Comparison of ENCODE assay signal across 9 cellular contexts in genomic region chr19:12932392-12933286, GRCh38. TPM values are rescaled to one million over a fixed set of nuclear protein-coding genes. Genes with fewer than 3 reads are reported as not detected.
A peak's percentile ranks its signal among the peaks of the same experiment; 100 is the strongest.
DNase-seq lines count a peak whose midpoint lies in the region; ATAC-seq and TF ChIP-seq lines count a peak whose summit lies in the region.
"Had no signal": no experiment of that assay in that cellular context is flagged by ENCODE, and none has a peak within 500 bp of the region (broad histone marks: within the 10 kb centered on the region; RNA-seq: fewer than 3 reads in every experiment).

No MANE protein-coding gene starts in this region.

- H3K79me2 ChIP-seq in Karpas-422 (ENCODE audit: low read length) = peaks cover 38% of the 10 kb centered on the region

- peak in 1 of 2 donors; percentile 37 for ATAC-seq in natural killer cell treated with Interleukin-12 subunit alpha and Interleukin-12 subunit beta and Interleukin-15 and Interleukin-18, amount 100 ng/mL, for 72 hours

- no peak overlapping the region for H2AFZ ChIP-seq in Karpas-422 (ENCODE audit: low read length)

- peak overlapping the region; percentile 86 to 99 (median 97) for H3K4me2 ChIP-seq in BLaER1 treated with 17β-estradiol and CSF1 and Interleukin-3, amounts not matched to agents 10 nM and 100 nM
- H3K4me2 ChIP-seq in Karpas-422 (ENCODE audit: low read depth, low read length, poor library complexity, severe bottlenecking) = peak overlapping the region; percentile 91

- peak overlapping the region; percentile 84 to 92 for H3K27ac Mint-ChIP-seq in natural killer cell treated with Interleukin-12 subunit alpha and Interleukin-12 subunit beta and Interleukin-15 and Interleukin-18, amount 100 ng/mL, for 72 hours

- no peaks in the 10 kb centered on the region for H3K9me2 ChIP-seq in Karpas-422 (replicated peaks; ENCODE audit: insufficient read depth, low read length)

- peaks cover 36 to 54% (median 44%) of the 10 kb centered on the region in 10 experiments for H3K4me1 ChIP-seq in BLaER1 treated with 17β-estradiol and CSF1 and Interleukin-3, amounts not matched to agents 10 nM and 100 nM
- H3K4me1 ChIP-seq in Karpas-422 (ENCODE audit: low read length) = peaks cover 27% of the 10 kb centered on the region

- H3K9me3 ChIP-seq in BLaER1 treated with 17β-estradiol and CSF1 and Interleukin-3, amounts not matched to agents 10 nM and 100 nM (replicated peaks in 1 of 11) = no peaks in the 10 kb centered on the region
- no peaks in the 10 kb centered on the region for H3K9me3 ChIP-seq in Karpas-422 (ENCODE audit: low read length)

- peaks cover 15% of the 10 kb centered on the region for H3K36me3 Mint-ChIP-seq in natural killer cell treated with Interleukin-12 subunit alpha and Interleukin-12 subunit beta and Interleukin-15 and Interleukin-18, amount 100 ng/mL, for 72 hours

- DNase-seq in Karpas-422 (no peak), coronary artery (ENCODE audit: low spot score) (no peak), NCI-H2081 treated with DMSO at 0.1 percent for 48 hours (lab: John Stamatoyannopoulos, UW) (no peak), cerebellar cortex (ENCODE audit: low spot score) (no peak), SK-N-DZ (ENCODE audit: low spot score) (no peak), NCI-H69 (lab: John Stamatoyannopoulos, UW) (no peak)
- DNase-seq in natural killer cell treated with Interleukin-12 subunit alpha and Interleukin-12 subunit beta and Interleukin-15 and Interleukin-18, amount 100 ng/mL, for 72 hours (ENCODE audit: low spot score) = no peak

- peaks cover 28 to 36% of the 10 kb centered on the region in 2 donors for H3K4me1 Mint-ChIP-seq in natural killer cell treated with Interleukin-12 subunit alpha and Interleukin-12 subunit beta and Interleukin-15 and Interleukin-18, amount 100 ng/mL, for 72 hours (ENCODE audit: low read depth in 2 of 2)

- peak overlapping the region; percentile 71 to 96 (median 92) for H3K27ac ChIP-seq in BLaER1 treated with 17β-estradiol and CSF1 and Interleukin-3, amounts not matched to agents 10 nM and 100 nM
- H3K27ac ChIP-seq in Karpas-422 (ENCODE audit: low read length) = peak overlapping the region; percentile 39; the same call in 1 of the 2 replicates
- peak overlapping the region; percentile 82 to 87 for H3K27ac ChIP-seq in coronary artery

- peak overlapping the region; percentile 86 to 99 (median 96) for H3K4me3 ChIP-seq in BLaER1 treated with 17β-estradiol and CSF1 and Interleukin-3, amounts not matched to agents 10 nM and 100 nM
- peak overlapping the region; percentile 81 for H3K4me3 ChIP-seq in Karpas-422 (ENCODE audit: low read length)
- peak overlapping the region; percentile 94 for H3K4me3 ChIP-seq in coronary artery

- peak overlapping the region; percentile 85 to 97 (median 94) for H3K9ac ChIP-seq in BLaER1 treated with 17β-estradiol and CSF1 and Interleukin-3, amounts not matched to agents 10 nM and 100 nM
- H3K9ac ChIP-seq in Karpas-422 (ENCODE audit: low read length) = peak overlapping the region; percentile 81

- H3K27me3 ChIP-seq in BLaER1 treated with 17β-estradiol and CSF1 and Interleukin-3, amounts not matched to agents 10 nM and 100 nM = no peaks in the 10 kb centered on the region
- H3K27me3 ChIP-seq in Karpas-422 (ENCODE audit: low read length) = no peaks in the 10 kb centered on the region

- H4K20me1 ChIP-seq in BLaER1 treated with 17β-estradiol and CSF1 and Interleukin-3, amounts not matched to agents 10 nM and 100 nM = peaks cover 8 to 42% (median 35%) of the 10 kb centered on the region in 11 experiments; a peak in 15 of 22 replicates
- peaks cover 10% of the 10 kb centered on the region; the same call in 1 of the 2 replicates for H4K20me1 ChIP-seq in Karpas-422 (ENCODE audit: insufficient read depth, low read depth, low read length)

- H3K9me3 Mint-ChIP-seq in natural killer cell treated with Interleukin-12 subunit alpha and Interleukin-12 subunit beta and Interleukin-15 and Interleukin-18, amount 100 ng/mL, for 72 hours = no peaks in the 10 kb centered on the region

- H3K36me3 ChIP-seq in BLaER1 treated with 17β-estradiol and CSF1 and Interleukin-3, amounts not matched to agents 10 nM and 100 nM = peaks cover 36 to 50% (median 43%) of the 10 kb centered on the region in 11 experiments
- peaks cover 29% of the 10 kb centered on the region for H3K36me3 ChIP-seq in Karpas-422 (ENCODE audit: insufficient read depth, low read length)

- no peaks in the 10 kb centered on the region for H3K27me3 Mint-ChIP-seq in natural killer cell treated with Interleukin-12 subunit alpha and Interleukin-12 subunit beta and Interleukin-15 and Interleukin-18, amount 100 ng/mL, for 72 hours

- TF ChIP-seq CTCF in coronary artery (IDR thresholded peaks at IDR 0.05) = no peak

- peak overlapping the region; percentile 99 for H3K4me3 Mint-ChIP-seq in natural killer cell treated with Interleukin-12 subunit alpha and Interleukin-12 subunit beta and Interleukin-15 and Interleukin-18, amount 100 ng/mL, for 72 hours

RNA-seq across cellular contexts. Expression of gene FARSA, which starts 0.9 kb away (rescaled TPM):
- 59.7 and 92.6 TPM in 2 replicates for total RNA-seq in Karpas-422 (2014; rRNA removed; shearing (Covaris generic); ENCODE audit: low replicate concordance)
- total RNA-seq in natural killer cell treated with Interleukin-12 subunit alpha and Interleukin-12 subunit beta and Interleukin-15 and Interleukin-18, amount 100 ng/mL, for 72 hours = 100 to 1,000 TPM; 130 to 196 TPM
- 81.9 and 107 TPM in 2 replicates for polyA plus RNA-seq in SK-N-DZ (2014; cell fraction: cytosol; rRNA removed)
- polyA plus RNA-seq in SK-N-DZ (2014; cell fraction: nucleus; rRNA removed) = 73.3 and 79.5 TPM in 2 replicates

RNA-seq across cellular contexts. Expression of gene CALR, which starts 5.8 kb away (rescaled TPM):
- 547 and 681 TPM in 2 replicates for total RNA-seq in Karpas-422 (2014; rRNA removed; shearing (Covaris generic); ENCODE audit: low replicate concordance)
- 1,000 to 10,000 TPM; 1,328 to 1,513 TPM for total RNA-seq in natural killer cell treated with Interleukin-12 subunit alpha and Interleukin-12 subunit beta and Interleukin-15 and Interleukin-18, amount 100 ng/mL, for 72 hours
- polyA plus RNA-seq in SK-N-DZ (2014; cell fraction: cytosol; rRNA removed) = 519 and 594 TPM in 2 replicates
- 267 and 339 TPM in 2 replicates for polyA plus RNA-seq in SK-N-DZ (2014; cell fraction: nucleus; rRNA removed)

RNA-seq across cellular contexts. Expression of gene RAD23A, which starts 13.0 kb away (rescaled TPM):
- 130 and 144 TPM in 2 replicates for total RNA-seq in Karpas-422 (2014; rRNA removed; shearing (Covaris generic); ENCODE audit: low replicate concordance)
- 100 to 1,000 TPM; 112 to 148 TPM for total RNA-seq in natural killer cell treated with Interleukin-12 subunit alpha and Interleukin-12 subunit beta and Interleukin-15 and Interleukin-18, amount 100 ng/mL, for 72 hours
- polyA plus RNA-seq in SK-N-DZ (2014; cell fraction: cytosol; rRNA removed) = 103 and 107 TPM in 2 replicates
- polyA plus RNA-seq in SK-N-DZ (2014; cell fraction: nucleus; rRNA removed) = 122 and 155 TPM in 2 replicates

RNA-seq across cellular contexts. Expression of gene SYCE2, which starts 13.5 kb away (rescaled TPM):
- 0.22 and 2.5 TPM in 2 replicates for total RNA-seq in Karpas-422 (2014; rRNA removed; shearing (Covaris generic); ENCODE audit: low replicate concordance)
- 1 to 10 TPM in 1 of 2 donors, under 1 TPM in 1; 0.78 to 1.1 TPM for total RNA-seq in natural killer cell treated with Interleukin-12 subunit alpha and Interleukin-12 subunit beta and Interleukin-15 and Interleukin-18, amount 100 ng/mL, for 72 hours
- polyA plus RNA-seq in SK-N-DZ (2014; cell fraction: cytosol; rRNA removed) = 0.22 and 0.53 TPM in 2 replicates
- polyA plus RNA-seq in SK-N-DZ (2014; cell fraction: nucleus; rRNA removed) = 0.75 and 1.5 TPM in 2 replicates
- total RNA-seq: subcutaneous adipose tissue had no signal

RNA-seq across cellular contexts. Expression of gene GADD45GIP1, which starts 24.4 kb away (rescaled TPM):
- total RNA-seq in Karpas-422 (2014; rRNA removed; shearing (Covaris generic); ENCODE audit: low replicate concordance) = 23.2 and 66.6 TPM in 2 replicates
- 10 to 100 TPM; 15.9 to 32.3 TPM for total RNA-seq in natural killer cell treated with Interleukin-12 subunit alpha and Interleukin-12 subunit beta and Interleukin-15 and Interleukin-18, amount 100 ng/mL, for 72 hours
- 33.3 and 37.3 TPM in 2 replicates for polyA plus RNA-seq in SK-N-DZ (2014; cell fraction: cytosol; rRNA removed)
- polyA plus RNA-seq in SK-N-DZ (2014; cell fraction: nucleus; rRNA removed) = 18.4 and 25.6 TPM in 2 replicates

Comparison
In these comparisons a context has a peak if more than half of its experiments do, and no peak if none do; other contexts are left out.
1. H3K27ac ChIP-seq: peak in every context shown above with its lines; median percentile 92 in BLaER1 treated with 17β-estradiol and CSF1 and Interleukin-3, amounts not matched to agents 10 nM and 100 nM; 84 in coronary artery; 39 in Karpas-422.